Comparison of ENCODE assay signal across 12 cellular contexts in genomic region chr3:38210141-38210757, GRCh38. TPM values are rescaled to one million over a fixed set of nuclear protein-coding genes. Genes with fewer than 3 reads are reported as not detected.
DNase-seq lines count a peak whose midpoint lies in the region; ATAC-seq and TF ChIP-seq lines count a peak whose summit lies in the region.
"Had no signal": no experiment of that assay in that cellular context is flagged by ENCODE, and none has a peak within 500 bp of the region (broad histone marks: within the 10 kb centered on the region; RNA-seq: fewer than 3 reads in every experiment).

No MANE protein-coding gene starts in this region.

- peaks cover 0 to 6% (median 0%) of the 10 kb centered on the region in 4 donors for H3K4me1 ChIP-seq in right lobe of liver

- POLR2A ChIA-PET in activated naive CD8-positive, alpha-beta T cell treated with anti-CD3 and anti-CD28 coated beads, Interleukin-2, amount 10 ng/mL, durations not matched to agents 7 days and 5 days (lab: Charles Lee) = interaction anchor here (1.8 kb wide), 1 partner anchor 45 kb away, joined by 6 read pairs; the partner anchor contains the start of gene OXSR1

- H3K27ac Mint-ChIP-seq in activated naive CD8-positive, alpha-beta T cell treated with anti-CD3 and anti-CD28 coated beads, Interleukin-2, amount 10 ng/mL, durations not matched to agents 7 days and 5 days = peak overlapping the region; percentile 62
- H3K27ac Mint-ChIP-seq in Calu3 (ENCODE audit: unreplicated experiment) = no peak overlapping the region

- no peaks in the 10 kb centered on the region for H3K9me3 Mint-ChIP-seq in activated naive CD8-positive, alpha-beta T cell treated with anti-CD3 and anti-CD28 coated beads, Interleukin-2, amount 10 ng/mL, durations not matched to agents 7 days and 5 days
- no peaks in the 10 kb centered on the region for H3K9me3 Mint-ChIP-seq in Calu3 (ENCODE audit: low read depth, unreplicated experiment)

- TF ChIP-seq POLR2A in right lobe of liver (IDR thresholded peaks at IDR 0.05) = no peak

- H3K9me3 ChIP-seq in right lobe of liver = no peaks in the 10 kb centered on the region
- H3K9me3 ChIP-seq: heart left ventricle had no signal

- no peak overlapping the region for H3K4me3 ChIP-seq in right lobe of liver
- H3K4me3 ChIP-seq: heart left ventricle had no signal

- TF ChIP-seq CTCF in Calu3 (IDR thresholded peaks at IDR 0.05; ENCODE audit: unreplicated experiment) = no peak
- TF ChIP-seq CTCF in right lobe of liver (IDR thresholded peaks at IDR 0.05) = no peak

- WGBS in right lobe of liver (ENCODE audit: insufficient coverage, low coverage, low lambda C conversion rate, missing lambda C conversion rate) = 91% methylated on average over 2 of the region's 2 CpGs

- no peaks in the 10 kb centered on the region for H3K27me3 ChIP-seq in right lobe of liver
- H3K27me3 ChIP-seq: heart left ventricle had no signal

- ATAC-seq in GM18508 (IDR thresholded peaks at IDR 0.05; ENCODE audit: insufficient read depth, unreplicated experiment) (peak; percentile 68), GM19463 (IDR thresholded peaks at IDR 0.05; ENCODE audit: unreplicated experiment) (peak; percentile 90), HG03039 (IDR thresholded peaks at IDR 0.05; ENCODE audit: unreplicated experiment) (peak; percentile 74), right lobe of liver (no peak)
- ATAC-seq in activated naive CD8-positive, alpha-beta T cell treated with anti-CD3 and anti-CD28 coated beads, Interleukin-2, amount 10 ng/mL, durations not matched to agents 7 days and 5 days (ENCODE audit: low read depth) = peak; percentile 79
- ATAC-seq: heart left ventricle had no signal

- H3K36me3 ChIP-seq in right lobe of liver = no peaks in the 10 kb centered on the region

- peaks cover 45% of the 10 kb centered on the region for H3K4me1 Mint-ChIP-seq in activated naive CD8-positive, alpha-beta T cell treated with anti-CD3 and anti-CD28 coated beads, Interleukin-2, amount 10 ng/mL, durations not matched to agents 7 days and 5 days
- peaks cover 22% of the 10 kb centered on the region for H3K4me1 Mint-ChIP-seq in Calu3 (ENCODE audit: low read depth, unreplicated experiment)

- H3K27me3 Mint-ChIP-seq in activated naive CD8-positive, alpha-beta T cell treated with anti-CD3 and anti-CD28 coated beads, Interleukin-2, amount 10 ng/mL, durations not matched to agents 7 days and 5 days = no peaks in the 10 kb centered on the region
- H3K27me3 Mint-ChIP-seq in Calu3 (ENCODE audit: unreplicated experiment) = no peaks in the 10 kb centered on the region

- peak overlapping the region; percentile 3 for H3K4me3 Mint-ChIP-seq in activated naive CD8-positive, alpha-beta T cell treated with anti-CD3 and anti-CD28 coated beads, Interleukin-2, amount 10 ng/mL, durations not matched to agents 7 days and 5 days
- no peak overlapping the region for H3K4me3 Mint-ChIP-seq in Calu3 (ENCODE audit: low read depth, unreplicated experiment)

- no TSS peak for BruUV-seq in Calu3 (replicated peaks; lab: Mats Ljungman, UMichigan)

- CTCF ChIA-PET in Calu3 (lab: Charles Lee) = interaction anchor here (0.7 kb wide), 2 partner anchors 63 to 117 kb away, joined by 3 to 5 read pairs; no protein-coding TSS in a partner anchor

- no peak overlapping the region for H3K27ac ChIP-seq in right lobe of liver
- H3K27ac ChIP-seq: heart left ventricle had no signal

- H3K36me3 Mint-ChIP-seq in activated naive CD8-positive, alpha-beta T cell treated with anti-CD3 and anti-CD28 coated beads, Interleukin-2, amount 10 ng/mL, durations not matched to agents 7 days and 5 days = peaks cover 38% of the 10 kb centered on the region
- H3K36me3 Mint-ChIP-seq in Calu3 (ENCODE audit: insufficient read depth, unreplicated experiment) = peaks cover 5% of the 10 kb centered on the region

- no peak for DNase-seq in activated naive CD8-positive, alpha-beta T cell treated with anti-CD3 and anti-CD28 coated beads, Interleukin-2, amount 10 ng/mL, durations not matched to agents 7 days and 5 days
- DNase-seq in HK-2 (ENCODE audit: unreplicated experiment) (no peak), Calu3 (no peak), right lobe of liver (no peak), midbrain (lab: John Stamatoyannopoulos, UW) (no peak)
- DNase-seq: DND-41, heart left ventricle, NCI-H1092, Right ventricle myocardium superior had no signal

- intact Hi-C loops in Calu3 (cut with micrococcal nuclease; ENCODE audit: unreplicated experiment) (no loop called here), right lobe of liver (cut with DNase I) (no loop called here)

RNA-seq across cellular contexts. Expression of gene OXSR1, which starts 44.9 kb away (rescaled TPM):
- 10 to 100 TPM; 54.0 to 55.0 TPM for total RNA-seq in activated naive CD8-positive, alpha-beta T cell treated with anti-CD3 and anti-CD28 coated beads, Interleukin-2, amount 10 ng/mL, durations not matched to agents 7 days and 5 days
- 49.5 and 50.4 TPM in 2 replicates for total RNA-seq in Calu3 (2022)
- 10 to 100 TPM; 12.0 to 20.3 (median 15.2) TPM for total RNA-seq in right lobe of liver

RNA-seq across cellular contexts. Expression of gene SLC22A13, which starts 55.4 kb away (rescaled TPM):
- total RNA-seq in activated naive CD8-positive, alpha-beta T cell treated with anti-CD3 and anti-CD28 coated beads, Interleukin-2, amount 10 ng/mL, durations not matched to agents 7 days and 5 days = under 1 TPM; 0.57 to 0.61 TPM
- total RNA-seq in Calu3 (2022) (3.2 and 3.5 TPM in 2 replicates), right lobe of liver (under 1 TPM in 3 of 6 experiments, not detected in 3; 0.16 to 0.35 (median 0.22) TPM)
- total RNA-seq: Right ventricle myocardium superior had no signal

Comparison
In these comparisons a context has a peak if more than half of its experiments do, and no peak if none do; other contexts are left out.
1. ATAC-seq: peak in GM18508 (single experiment), GM19463 (single experiment), HG03039 (single experiment) and activated naive CD8-positive, alpha-beta T cell treated with anti-CD3 and anti-CD28 coated beads, Interleukin-2, amount 10 ng/mL, durations not matched to agents 7 days and 5 days (single experiment); none in right lobe of liver (0 of 4).